In genomic region chr3:9352917-9353823, GRCh38 we compare ENCODE assay signal across 8 cellular contexts. TPM values are rescaled to one million over a fixed set of nuclear protein-coding genes. Genes with fewer than 3 reads are reported as not detected.
A peak's percentile ranks its signal among the peaks of the same experiment; 100 is the strongest.
DNase-seq lines count a peak whose midpoint lies in the region; ATAC-seq and TF ChIP-seq lines count a peak whose summit lies in the region.
"Had no signal": no experiment of that assay in that cellular context is flagged by ENCODE, and none has a peak within 500 bp of the region (broad histone marks: within the 10 kb centered on the region; RNA-seq: fewer than 3 reads in every experiment).

No MANE protein-coding gene starts in this region.

- peak; percentile 88 for ATAC-seq in Panc1
- ATAC-seq in activated T-helper 17 cell treated with anti-CD3 and anti-CD28 coated beads, Interleukin-2, amount 50 U/mL, for 72 hours (replicated peaks): no peak

- in situ Hi-C loops in Panc1 (cut with HindIII; ENCODE audit: low pct_unique_long_range_greater_than_20kb, low sequenced_read_pairs): no loop called here

- H3K4me3 ChIP-seq in GM12864 (ENCODE audit: low read depth, low read length) (no peak overlapping the region), Panc1 (ENCODE audit: low read depth in 2 of 2, low read length in 2 of 2) (no peak overlapping the region), foreskin fibroblast (ENCODE audit: low read depth in 1 of 2, low read length in 2 of 2) (no peak overlapping the region), neuron (ENCODE audit: low read length) (peak overlapping the region; percentile 21), tibial artery (no peak overlapping the region)
- H3K4me3 ChIP-seq: skin epidermis had no signal

- TF ChIP-seq CTCF in GM12864 (IDR thresholded peaks at IDR 0.05; ENCODE audit: low read depth, low read length, missing control alignments) (peak; percentile 89), Panc1 (IDR thresholded peaks at IDR 0.05) (peak; percentile 88), foreskin fibroblast (IDR thresholded peaks at IDR 0.05; ENCODE audit: low read depth, low read length) (peak; percentile 90), tibial artery (IDR thresholded peaks at IDR 0.05) (peak; percentile 71 to 84)

- peak overlapping the region; percentile 61 for H3K4me3 Mint-ChIP-seq in activated T-helper 17 cell treated with anti-CD3 and anti-CD28 coated beads, Interleukin-2, amount 50 U/mL, for 72 hours

- intact Hi-C loops in Panc1 (cut with micrococcal nuclease; ENCODE audit: unreplicated experiment): no loop called here
- intact Hi-C loops in tibial artery (cut with DNase I; ENCODE audit: low total_unique reads): loop anchor here (10.0 kb wide), 2 partner anchors 72 to 312 kb away; no protein-coding TSS in a partner anchor

- DNase-seq in GM12864 (ENCODE audit: low read depth) (peak; percentile 33), HPDE6-E6E7 (ENCODE audit: extremely low spot score) (peak; percentile 14), Panc1 (ENCODE audit: low read depth, low spot score) (peak; percentile 56), foreskin fibroblast (peak; percentile 61 to 87), tibial artery (peak; percentile 57 to 73)

- peaks cover 28% of the 10 kb centered on the region for H3K4me1 Mint-ChIP-seq in activated T-helper 17 cell treated with anti-CD3 and anti-CD28 coated beads, Interleukin-2, amount 50 U/mL, for 72 hours

- H3K36me3 ChIP-seq in Panc1 (ENCODE audit: control insufficient read depth, insufficient read depth, low read length) (no peaks in the 10 kb centered on the region), neuron (ENCODE audit: insufficient read depth, low read length) (no peaks in the 10 kb centered on the region), tibial artery (peaks cover 0 to 4% (median 0%) of the 10 kb centered on the region in 3 donors)

- H3K27me3 ChIP-seq in Panc1 (ENCODE audit: control insufficient read depth, insufficient read depth, low read length) (no peaks in the 10 kb centered on the region), neuron (ENCODE audit: insufficient read depth, low read length) (no peaks in the 10 kb centered on the region), tibial artery (no peaks in the 10 kb centered on the region)

- H3K36me3 Mint-ChIP-seq in activated T-helper 17 cell treated with anti-CD3 and anti-CD28 coated beads, Interleukin-2, amount 50 U/mL, for 72 hours (ENCODE audit: low read depth): peaks cover 5% of the 10 kb centered on the region

- H3K4me1 ChIP-seq in Panc1 (ENCODE audit: control insufficient read depth, insufficient read depth, low read length): peaks cover 3% of the 10 kb centered on the region
- peaks cover 12% of the 10 kb centered on the region for H3K4me1 ChIP-seq in neuron (ENCODE audit: insufficient read depth, low read length)
- H3K4me1 ChIP-seq in tibial artery: peaks cover 0 to 12% (median 0%) of the 10 kb centered on the region in 4 donors

- POLR2A ChIA-PET in Panc1 (lab: Charles Lee): interaction anchor here (0.5 to 0.7 kb wide), 2 partner anchors 10 to 46 kb away, joined by 3 to 4 read pairs; partner anchors contain the start of gene THUMPD3

- H3K9me3 ChIP-seq in Panc1 (ENCODE audit: control insufficient read depth, insufficient read depth, low read depth, low read length): no peaks in the 10 kb centered on the region
- no peaks in the 10 kb centered on the region for H3K9me3 ChIP-seq in neuron (ENCODE audit: low read length)
- H3K9me3 ChIP-seq in tibial artery: no peaks in the 10 kb centered on the region

- no peaks in the 10 kb centered on the region for H3K27me3 Mint-ChIP-seq in activated T-helper 17 cell treated with anti-CD3 and anti-CD28 coated beads, Interleukin-2, amount 50 U/mL, for 72 hours

- no peaks in the 10 kb centered on the region for H3K9me3 Mint-ChIP-seq in activated T-helper 17 cell treated with anti-CD3 and anti-CD28 coated beads, Interleukin-2, amount 50 U/mL, for 72 hours

- peak overlapping the region; percentile 90 for H3K27ac Mint-ChIP-seq in activated T-helper 17 cell treated with anti-CD3 and anti-CD28 coated beads, Interleukin-2, amount 50 U/mL, for 72 hours

- CTCF ChIA-PET in Panc1 (lab: Charles Lee): interaction anchor here (0.8 kb wide), 1 partner anchor 378 kb away, joined by 3 read pairs; no protein-coding TSS in a partner anchor

- no TSS peak for BruUV-seq in Panc1 (replicated peaks; lab: Mats Ljungman, UMichigan)

- no peak overlapping the region for H3K27ac ChIP-seq in Panc1 (ENCODE audit: low read length)
- H3K27ac ChIP-seq in tibial artery: no peak overlapping the region
- H3K27ac ChIP-seq: skin epidermis had no signal

- H2AFZ ChIP-seq in neuron (ENCODE audit: low read depth, low read length): peak overlapping the region; percentile 16

RNA-seq across cellular contexts. Expression of gene THUMPD3, which starts 9.7 kb away (rescaled TPM):
- 43.5 TPM for total RNA-seq in Panc1 (2021; ENCODE audit: unreplicated experiment)
- polyA plus RNA-seq in Panc1 (2012; ENCODE audit: insufficient read length): 38.6 TPM
- 10 to 100 TPM; 46.2 to 53.9 TPM for total RNA-seq in activated T-helper 17 cell treated with anti-CD3 and anti-CD28 coated beads, Interleukin-2, amount 50 U/mL, for 72 hours

RNA-seq across cellular contexts. Expression of gene SETD5, which starts 44.2 kb away (rescaled TPM):
- total RNA-seq in Panc1 (2021; ENCODE audit: unreplicated experiment): 69.4 TPM
- 34.1 TPM for polyA plus RNA-seq in Panc1 (2012; ENCODE audit: insufficient read length)
- 100 to 1,000 TPM; 107 to 148 TPM for total RNA-seq in activated T-helper 17 cell treated with anti-CD3 and anti-CD28 coated beads, Interleukin-2, amount 50 U/mL, for 72 hours

Comparison
In these comparisons a context has a peak if more than half of its experiments do, and no peak if none do; other contexts are left out.
1. DNase-seq: peak in every context shown above with its lines; median percentile 74 in foreskin fibroblast; 65 in tibial artery; 56 in Panc1; 33 in GM12864; 14 in HPDE6-E6E7.